8 cellular contexts compared by ENCODE assay signal in genomic region chr1:204445860-204446412, GRCh38. TPM values are rescaled to one million over a fixed set of nuclear protein-coding genes. Genes with fewer than 3 reads are reported as not detected.
DNase-seq lines count a peak whose midpoint lies in the region; ATAC-seq, FAIRE-seq and TF ChIP-seq lines count a peak whose summit lies in the region.

No MANE protein-coding gene starts in this region.

- H3K4me3 ChIP-seq in foreskin fibroblast (ENCODE audit: low read depth in 1 of 2, low read length in 2 of 2): no peak overlapping the region

- peak; percentile 74 for TF ChIP-seq CTCF in foreskin fibroblast (IDR thresholded peaks at IDR 0.05; ENCODE audit: low read depth, low read length)

- no peak for TF ChIP-seq POLR2A in GM12892 (IDR thresholded peaks at IDR 0.05; ENCODE audit: low read depth, low read length)

- DNase-seq in AG08396 (ENCODE audit: low spot score) (peak; percentile 39), GM12892 (ENCODE audit: insufficient read length) (peak; percentile 44), NCI-H2171 treated with DMSO at 0.1 percent for 48 hours (lab: John Stamatoyannopoulos, UW) (peak; percentile 66), activated T-cell treated with anti-CD3 and anti-CD28 coated beads for 1 hour (ENCODE audit: low read depth) (peak; percentile 21), foreskin fibroblast (peak in 1 of 2 donors; percentile 47), NCI-H774 (lab: John Stamatoyannopoulos, UW) (no peak)
- peak; percentile 47 to 49 for DNase-seq in stimulated activated CD8-positive, alpha-beta memory T cell treated with anti-CD3 and anti-CD28 coated beads, Interleukin-2, amount 100 ng/mL, for 48 hours (ENCODE audit: low read depth in 2 of 2)

- ATAC-seq in HG02588 (IDR thresholded peaks at IDR 0.05; ENCODE audit: unreplicated experiment): no peak

- peak; percentile 48 for FAIRE-seq in GM12892 (lab: Jason Lieb, UNC)

RNA-seq across cellular contexts. Expression of gene PPP1R15B, which starts 34.3 kb away (rescaled TPM):
- 19.6 TPM for polyA plus RNA-seq in GM12892 (2012; ENCODE audit: missing spikeins)

RNA-seq across cellular contexts. Expression of gene PIK3C2B, which starts 48.7 kb away (rescaled TPM):
- 12.0 TPM for polyA plus RNA-seq in GM12892 (2012; ENCODE audit: missing spikeins)
